Comparison of ENCODE assay signal across 17 cellular contexts in genomic region chr14:75479770-75480600, GRCh38. TPM values are rescaled to one million over a fixed set of nuclear protein-coding genes. Genes with fewer than 3 reads are reported as not detected.
A peak's percentile ranks its signal among the peaks of the same experiment; 100 is the strongest.
DNase-seq lines count a peak whose midpoint lies in the region; ATAC-seq and TF ChIP-seq lines count a peak whose summit lies in the region.
"Had no signal": no experiment of that assay in that cellular context is flagged by ENCODE, and none has a peak within 500 bp of the region (broad histone marks: within the 10 kb centered on the region; RNA-seq: fewer than 3 reads in every experiment).

No MANE protein-coding gene starts in this region.

- H3K4me1 ChIP-seq in neural progenitor cell: peaks cover 10% of the 10 kb centered on the region
- H3K4me1 ChIP-seq: uterus had no signal

- no peak overlapping the region for H3K4me3 ChIP-seq in neural progenitor cell
- H3K4me3 ChIP-seq: smooth muscle cell, uterus had no signal

- peaks cover 21% of the 10 kb centered on the region for H3F3A ChIP-seq in neural progenitor cell (ENCODE audit: low read depth)

- H3K27ac Mint-ChIP-seq in neural progenitor cell: peak overlapping the region; percentile 42
- no peak overlapping the region for H3K27ac Mint-ChIP-seq in activated CD8-positive, alpha-beta T cell treated with anti-CD3 and anti-CD28 coated beads, Interleukin-2, amount 10 ng/mL, durations not matched to agents 7 days and 5 days
- H3K27ac Mint-ChIP-seq: activated T-helper 2 cell treated with anti-CD3 and anti-CD28 coated beads, Interferon-gamma antibody, Interleukin-2, Interleukin-4, amounts not matched to agents 10 μg/mL and 5 μg/mL and 100 μg/mL, durations not matched to agents 14 hours and 24 hours and 36 hours; HFFc6; naive B cell had no signal

- peak overlapping the region; percentile 65 for H3K27ac ChIP-seq in neural progenitor cell
- H3K27ac ChIP-seq: uterus had no signal

- H3K4me1 Mint-ChIP-seq in neural progenitor cell: peaks cover 19% of the 10 kb centered on the region
- no peaks in the 10 kb centered on the region for H3K4me1 Mint-ChIP-seq in activated CD8-positive, alpha-beta T cell treated with anti-CD3 and anti-CD28 coated beads, Interleukin-2, amount 10 ng/mL, durations not matched to agents 7 days and 5 days (ENCODE audit: low read depth)

- H3K9me3 ChIP-seq in neural progenitor cell (ENCODE audit: low read depth): no peaks in the 10 kb centered on the region
- H3K9me3 ChIP-seq: uterus had no signal

- POLR2A ChIA-PET in activated CD8-positive, alpha-beta T cell treated with anti-CD3 and anti-CD28 coated beads, Interleukin-2, amount 10 ng/mL, durations not matched to agents 7 days and 5 days (lab: Charles Lee): no interaction called here

- no peaks in the 10 kb centered on the region for H3K9me3 Mint-ChIP-seq in neural progenitor cell
- H3K9me3 Mint-ChIP-seq in activated CD8-positive, alpha-beta T cell treated with anti-CD3 and anti-CD28 coated beads, Interleukin-2, amount 10 ng/mL, durations not matched to agents 7 days and 5 days (ENCODE audit: insufficient read depth): peaks cover 2% of the 10 kb centered on the region
- H3K9me3 Mint-ChIP-seq: activated T-helper 2 cell treated with anti-CD3 and anti-CD28 coated beads, Interferon-gamma antibody, Interleukin-2, Interleukin-4, amounts not matched to agents 10 μg/mL and 5 μg/mL and 100 μg/mL, durations not matched to agents 14 hours and 24 hours and 36 hours; HFFc6; naive B cell had no signal

- no peak overlapping the region for H3K9ac ChIP-seq in neural progenitor cell

- H3K4me3 Mint-ChIP-seq in neural progenitor cell: no peak overlapping the region
- no peak overlapping the region for H3K4me3 Mint-ChIP-seq in activated CD8-positive, alpha-beta T cell treated with anti-CD3 and anti-CD28 coated beads, Interleukin-2, amount 10 ng/mL, durations not matched to agents 7 days and 5 days
- H3K4me3 Mint-ChIP-seq: HFFc6, naive B cell had no signal

- H3K27me3 Mint-ChIP-seq in neural progenitor cell (ENCODE audit: insufficient read depth, low read depth): peaks cover 4% of the 10 kb centered on the region
- peaks cover 8% of the 10 kb centered on the region for H3K27me3 Mint-ChIP-seq in activated CD8-positive, alpha-beta T cell treated with anti-CD3 and anti-CD28 coated beads, Interleukin-2, amount 10 ng/mL, durations not matched to agents 7 days and 5 days (ENCODE audit: low read depth)

- ATAC-seq in HG02588 (IDR thresholded peaks at IDR 0.05; ENCODE audit: unreplicated experiment): peak; percentile 70
- ATAC-seq in activated CD8-positive, alpha-beta T cell treated with anti-CD3 and anti-CD28 coated beads, Interleukin-2, amount 10 ng/mL, durations not matched to agents 7 days and 5 days: no peak

- CTCF ChIA-PET in activated CD8-positive, alpha-beta T cell treated with anti-CD3 and anti-CD28 coated beads, Interleukin-2, amount 10 ng/mL, durations not matched to agents 7 days and 5 days (lab: Charles Lee): interaction anchor here (0.6 to 2.0 kb wide), 3 partner anchors 9 to 26 kb away, joined by 3 to 8 read pairs (median 4); no protein-coding TSS in a partner anchor

- no peaks in the 10 kb centered on the region for H4K20me1 ChIP-seq in neural progenitor cell (ENCODE audit: low read depth)

- peak overlapping the region; percentile 49 for H3K4me2 ChIP-seq in neural progenitor cell
- H3K4me2 ChIP-seq: smooth muscle cell had no signal

- peak; percentile 55 for DNase-seq in GM19240 (ENCODE audit: insufficient read length, low spot score)
- peak; percentile 62 for DNase-seq in NOMO-1 treated with dmso at 0.1 percent for 144 hours (lab: John Stamatoyannopoulos, UW; ENCODE audit: unreplicated experiment)
- DNase-seq in neural progenitor cell (ENCODE audit: low spot score): peak; percentile 64
- no peak for DNase-seq in activated CD4-positive, alpha-beta T cell treated with anti-CD3 and anti-CD28 coated beads, Interleukin-2, amount 50 U/mL, for 4 hours
- DNase-seq in activated CD8-positive, alpha-beta T cell treated with anti-CD3 and anti-CD28 coated beads, Interleukin-2, amount 10 ng/mL, durations not matched to agents 7 days and 5 days: no peak
- no peak for DNase-seq in activated CD8-positive, alpha-beta memory T cell treated with anti-CD3 and anti-CD28 coated beads, Interleukin-2, amount 50 U/mL, for 4 hours
- DNase-seq: COR-L47, erythroblast, HFFc6, IMR-90, naive B cell, NCI-H1930, RPMI8226, uterus had no signal

- no peak for TF ChIP-seq CTCF in neural progenitor cell (IDR thresholded peaks at IDR 0.05)

- no peaks in the 10 kb centered on the region for H3K27me3 ChIP-seq in neural progenitor cell
- H3K27me3 ChIP-seq: uterus had no signal

- H2AFZ ChIP-seq in neural progenitor cell (replicated peaks): no peak overlapping the region

- no peaks in the 10 kb centered on the region for H3K79me2 ChIP-seq in neural progenitor cell (ENCODE audit: low read depth)

- H3K36me3 Mint-ChIP-seq in neural progenitor cell: no peaks in the 10 kb centered on the region
- no peaks in the 10 kb centered on the region for H3K36me3 Mint-ChIP-seq in activated CD8-positive, alpha-beta T cell treated with anti-CD3 and anti-CD28 coated beads, Interleukin-2, amount 10 ng/mL, durations not matched to agents 7 days and 5 days (ENCODE audit: low read depth)
- H3K36me3 Mint-ChIP-seq: naive B cell had no signal

- no peaks in the 10 kb centered on the region for H3K36me3 ChIP-seq in neural progenitor cell
- H3K36me3 ChIP-seq: uterus had no signal

RNA-seq across cellular contexts. Expression of gene BATF, which starts 42.3 kb away (rescaled TPM):
- total RNA-seq in neural progenitor cell (ENCODE audit: low replicate concordance): not detected in 2 replicates
- total RNA-seq in activated CD8-positive, alpha-beta T cell treated with anti-CD3 and anti-CD28 coated beads, Interleukin-2, amount 10 ng/mL, durations not matched to agents 7 days and 5 days: 10 to 100 TPM; 41.3 to 41.6 TPM
- total RNA-seq: HFFc6, IMR-90, smooth muscle cell had no signal

RNA-seq across cellular contexts. Expression of gene JDP2, which starts 52.2 kb away (rescaled TPM):
- total RNA-seq in neural progenitor cell (ENCODE audit: low replicate concordance): 2.5 and 8.4 TPM in 2 replicates
- 1 to 10 TPM in 1 of 2 experiments, under 1 TPM in 1; 0.71 to 1.4 TPM for total RNA-seq in activated CD8-positive, alpha-beta T cell treated with anti-CD3 and anti-CD28 coated beads, Interleukin-2, amount 10 ng/mL, durations not matched to agents 7 days and 5 days

Comparison
In these comparisons a context has a peak if more than half of its experiments do, and no peak if none do; other contexts are left out.
1. DNase-seq: peak in GM19240 (single experiment), NOMO-1 treated with dmso at 0.1 percent for 144 hours (single experiment) and neural progenitor cell (single experiment); none in activated CD4-positive, alpha-beta T cell treated with anti-CD3 and anti-CD28 coated beads, Interleukin-2, amount 50 U/mL, for 4 hours (0 of 2), activated CD8-positive, alpha-beta T cell treated with anti-CD3 and anti-CD28 coated beads, Interleukin-2, amount 10 ng/mL, durations not matched to agents 7 days and 5 days (single experiment) and activated CD8-positive, alpha-beta memory T cell treated with anti-CD3 and anti-CD28 coated beads, Interleukin-2, amount 50 U/mL, for 4 hours (single experiment).
2. RNA of gene BATF, which starts 42.3 kb away (total RNA-seq): 41.3 to 41.6 TPM in activated CD8-positive, alpha-beta T cell treated with anti-CD3 and anti-CD28 coated beads, Interleukin-2, amount 10 ng/mL, durations not matched to agents 7 days and 5 days; not detected in neural progenitor cell; every median in the first group is over 10 times any median in the second.